In the genomic region with DNA sequence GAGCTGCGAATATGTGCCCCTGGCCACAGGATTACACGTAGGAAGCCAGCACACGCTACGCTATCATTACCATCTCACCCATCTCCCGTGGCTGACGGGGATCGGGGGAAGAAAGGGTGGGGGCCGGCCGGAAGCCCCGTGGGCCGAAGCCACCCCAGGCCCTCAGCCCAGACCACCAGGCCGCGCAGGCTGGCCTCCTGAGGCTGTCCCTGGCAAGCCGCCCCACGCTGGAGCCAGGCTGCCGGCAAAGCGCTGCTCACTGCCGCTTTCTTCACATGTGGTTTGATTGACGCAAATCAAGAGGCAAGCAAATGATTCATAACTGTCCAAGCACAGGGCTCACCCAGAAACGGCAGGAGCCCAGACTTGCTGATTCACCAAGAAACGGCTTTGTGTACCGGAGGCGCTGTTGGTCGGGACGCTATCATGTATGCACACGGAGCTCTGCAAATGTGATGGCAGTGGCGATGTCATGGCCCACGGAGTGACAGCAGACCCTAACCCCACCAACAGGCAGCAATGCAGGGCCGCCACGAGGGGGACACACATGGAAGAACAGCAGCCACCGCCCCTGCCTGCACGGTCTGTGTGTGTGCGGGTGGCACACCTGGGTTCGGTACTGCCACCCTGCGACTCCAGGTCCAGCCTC, we compare ENCODE assay signal across 8 cellular contexts.
DNase-seq lines count a peak whose midpoint lies in the region; ATAC-seq, FAIRE-seq and TF ChIP-seq lines count a peak whose summit lies in the region.

No MANE protein-coding gene starts in this region.

- TF ChIP-seq CTCF in A549 (IDR thresholded peaks at IDR 0.05) (0 out of 3 replicates have a peak, but pooled peaks have one; percentile 15), PC-3 (conservative IDR thresholded peaks at IDR 0.05; ENCODE audit: low read depth, low read length) (no peak; the same call in 1 of the 2 replicates), fibroblast of pulmonary artery (IDR thresholded peaks at IDR 0.05; ENCODE audit: low read length, missing control alignments) (peak; percentile 2), osteocyte (IDR thresholded peaks at IDR 0.05) (no peak), thoracic aorta (IDR thresholded peaks at IDR 0.05) (no peak), WTC11 (IDR thresholded peaks at IDR 0.05) (no peak)

- H3K27ac Mint-ChIP-seq in activated T-helper 2 cell treated with anti-CD3 and anti-CD28 coated beads, Interferon-gamma antibody, Interleukin-2, Interleukin-4, amounts not matched to agents 10 μg/mL and 5 μg/mL and 100 μg/mL, durations not matched to agents 14 hours and 24 hours and 36 hours = peak overlapping the region; percentile 86
- H3K27ac Mint-ChIP-seq in osteocyte (ENCODE audit: unreplicated experiment) (peak overlapping the region; percentile 85), WTC11 (no peak overlapping the region; the same call in 1 of the 2 replicates)

- no peaks in the 10 kb centered on the region for H3F3A ChIP-seq in PC-3 (ENCODE audit: low read length, unreplicated experiment)

- no peaks in the 10 kb centered on the region for H3K9me2 ChIP-seq in PC-3 (replicated peaks; ENCODE audit: low read length)

- CTCF ChIA-PET in A549 (lab: Yijun Ruan, JAX) (interaction anchor here (0.6 to 1.7 kb wide), 7 partner anchors 8 to 409 kb away, joined by 3 to 8 read pairs (median 3); no protein-coding TSS in a partner anchor), PC-3 (lab: Charles Lee) (no interaction called here), WTC11 (lab: Charles Lee) (interaction anchor here (1.1 to 1.6 kb wide), 2 partner anchors 16 to 131 kb away, joined by 5 read pairs; no protein-coding TSS in a partner anchor)

- H3K4me1 Mint-ChIP-seq in activated T-helper 2 cell treated with anti-CD3 and anti-CD28 coated beads, Interferon-gamma antibody, Interleukin-2, Interleukin-4, amounts not matched to agents 10 μg/mL and 5 μg/mL and 100 μg/mL, durations not matched to agents 14 hours and 24 hours and 36 hours (ENCODE audit: low read depth) = peaks cover 69% of the 10 kb centered on the region
- peaks cover 22% of the 10 kb centered on the region for H3K4me1 Mint-ChIP-seq in osteocyte (ENCODE audit: unreplicated experiment)
- peaks cover 45% of the 10 kb centered on the region for H3K4me1 Mint-ChIP-seq in WTC11

- no peaks in the 10 kb centered on the region for H3K9me3 ChIP-seq in A549
- H3K9me3 ChIP-seq in PC-3 (ENCODE audit: low read length) = no peaks in the 10 kb centered on the region
- no peaks in the 10 kb centered on the region for H3K9me3 ChIP-seq in thoracic aorta

- H3K4me3 Mint-ChIP-seq in activated T-helper 2 cell treated with anti-CD3 and anti-CD28 coated beads, Interferon-gamma antibody, Interleukin-2, Interleukin-4, amounts not matched to agents 10 μg/mL and 5 μg/mL and 100 μg/mL, durations not matched to agents 14 hours and 24 hours and 36 hours (ENCODE audit: low read depth) = peak overlapping the region; percentile 58
- no peak overlapping the region for H3K4me3 Mint-ChIP-seq in osteocyte (ENCODE audit: unreplicated experiment)
- H3K4me3 Mint-ChIP-seq in WTC11 = no peak overlapping the region

- no peaks in the 10 kb centered on the region for H3K9me3 Mint-ChIP-seq in activated T-helper 2 cell treated with anti-CD3 and anti-CD28 coated beads, Interferon-gamma antibody, Interleukin-2, Interleukin-4, amounts not matched to agents 10 μg/mL and 5 μg/mL and 100 μg/mL, durations not matched to agents 14 hours and 24 hours and 36 hours
- H3K9me3 Mint-ChIP-seq in osteocyte (ENCODE audit: unreplicated experiment) = no peaks in the 10 kb centered on the region
- no peaks in the 10 kb centered on the region for H3K9me3 Mint-ChIP-seq in WTC11

- H3K4me1 ChIP-seq in A549 (peaks cover 78% of the 10 kb centered on the region), PC-3 (ENCODE audit: insufficient read depth, low read length) (peaks cover 36% of the 10 kb centered on the region), thoracic aorta (ENCODE audit: control insufficient read depth in 1 of 2, low read depth in 2 of 2) (peaks cover 21 to 48% of the 10 kb centered on the region in 2 donors)

- peak; percentile 83 to 89 for ATAC-seq in A549
- peak; percentile 73 for ATAC-seq in GM21529 (IDR thresholded peaks at IDR 0.05; ENCODE audit: unreplicated experiment)
- peak; percentile 89 for ATAC-seq in PC-3
- peak; percentile 81 for ATAC-seq in thoracic aorta (ENCODE audit: insufficient number of reproducible peaks, low FRiP score, low read depth)
- no peak for ATAC-seq in WTC11

- H3K36me3 ChIP-seq in PC-3 (ENCODE audit: low read depth, low read length) (no peaks in the 10 kb centered on the region), thoracic aorta (no peaks in the 10 kb centered on the region)

- no peaks in the 10 kb centered on the region for H3K27me3 ChIP-seq in PC-3 (ENCODE audit: low read length)
- no peaks in the 10 kb centered on the region for H3K27me3 ChIP-seq in thoracic aorta (replicated peaks; ENCODE audit: insufficient read depth)

- WGBS in A549 (ENCODE audit: missing lambda C conversion rate) = under 1% methylated on average over 24 of the region's 35 CpGs

- TF ChIP-seq POLR2A in A549 (IDR thresholded peaks at IDR 0.05; ENCODE audit: low read length) = peak; percentile 25; the same call in 1 of the 2 replicates

- POLR2A ChIA-PET in A549 (lab: Yijun Ruan, JAX) (interaction anchor here (0.8 to 1.5 kb wide), 3 partner anchors 9 to 126 kb away, joined by 3 to 10 read pairs (median 4); a partner anchor contains a TSS), PC-3 (lab: Charles Lee; ENCODE audit: unreplicated experiment) (interaction anchor here (0.5 kb wide), 1 partner anchor 27 kb away, joined by 5 read pairs; no protein-coding TSS in a partner anchor), WTC11 (lab: Charles Lee) (interaction anchor here (1.2 kb wide), 1 partner anchor 126 kb away, joined by 4 read pairs; a partner anchor contains a TSS)

- peaks cover 65% of the 10 kb centered on the region for H3K79me2 ChIP-seq in PC-3 (ENCODE audit: low read length)

- BruUV-seq in PC-3 (replicated peaks; lab: Mats Ljungman, UMichigan) = no TSS peak

- TF ChIP-seq RAD21 in A549 (conservative IDR thresholded peaks at IDR 0.05 in 1 of 2, IDR thresholded peaks at IDR 0.05 in 1 of 2) = peak in 1 of 2 experiments; percentile 43; a peak in 1 of 5 replicates

- H3K27me3 Mint-ChIP-seq in activated T-helper 2 cell treated with anti-CD3 and anti-CD28 coated beads, Interferon-gamma antibody, Interleukin-2, Interleukin-4, amounts not matched to agents 10 μg/mL and 5 μg/mL and 100 μg/mL, durations not matched to agents 14 hours and 24 hours and 36 hours (ENCODE audit: low read depth) = peaks cover 2% of the 10 kb centered on the region
- no peaks in the 10 kb centered on the region for H3K27me3 Mint-ChIP-seq in osteocyte (ENCODE audit: unreplicated experiment)
- H3K27me3 Mint-ChIP-seq in WTC11 (ENCODE audit: low read depth) = no peaks in the 10 kb centered on the region

- peak; percentile 69 to 87; a peak in 4 of 5 replicates for TF ChIP-seq EP300 in A549 (IDR thresholded peaks at IDR 0.05)

- no peaks in the 10 kb centered on the region for H4K20me1 ChIP-seq in PC-3 (ENCODE audit: low read length)

- peak overlapping the region; percentile 65 for H3K9ac ChIP-seq in PC-3 (ENCODE audit: low read length)

- H2AFZ ChIP-seq in PC-3 (ENCODE audit: low read length) = peak overlapping the region; percentile 31

- H3K36me3 Mint-ChIP-seq in activated T-helper 2 cell treated with anti-CD3 and anti-CD28 coated beads, Interferon-gamma antibody, Interleukin-2, Interleukin-4, amounts not matched to agents 10 μg/mL and 5 μg/mL and 100 μg/mL, durations not matched to agents 14 hours and 24 hours and 36 hours (ENCODE audit: low read depth) = peaks cover 16% of the 10 kb centered on the region
- H3K36me3 Mint-ChIP-seq in osteocyte (ENCODE audit: unreplicated experiment) (no peaks in the 10 kb centered on the region), WTC11 (no peaks in the 10 kb centered on the region)

- peak overlapping the region; percentile 91 for H3K4me2 ChIP-seq in A549
- peak overlapping the region; percentile 79 for H3K4me2 ChIP-seq in PC-3 (ENCODE audit: low read length)

- FAIRE-seq in A549 (lab: Jason Lieb, UNC) = no peak

- H3K4me3 ChIP-seq in A549 = peak overlapping the region; percentile 42; the same call in 2 of the 3 replicates
- peak overlapping the region; percentile 39; the same call in 1 of the 2 replicates for H3K4me3 ChIP-seq in PC-3 (ENCODE audit: low read length)
- no peak overlapping the region for H3K4me3 ChIP-seq in fibroblast of pulmonary artery (replicated peaks; ENCODE audit: low read depth, low read length)
- peak overlapping the region; percentile 61 for H3K4me3 ChIP-seq in thoracic aorta

- DNase-seq in A549 (ENCODE audit: low read depth in 1 of 2, low spot score in 1 of 2) (peak; percentile 82 to 97), PC-3 (peak; percentile 87), fibroblast of pulmonary artery (ENCODE audit: low read depth) (peak; percentile 96), osteocyte (ENCODE audit: extremely low spot score, unreplicated experiment) (no peak), thoracic aorta (ENCODE audit: low spot score) (peak; percentile 64), WTC11 (ENCODE audit: low spot score) (no peak)
- peak; percentile 81 for DNase-seq in activated T-helper 2 cell treated with anti-CD3 and anti-CD28 coated beads, Interferon-gamma antibody, Interleukin-2, Interleukin-4, amounts not matched to agents 10 μg/mL and 5 μg/mL and 100 μg/mL, durations not matched to agents 14 hours and 24 hours and 36 hours (ENCODE audit: low spot score)

- intact Hi-C loops in PC-3 (cut with micrococcal nuclease) = no loop called here
- intact Hi-C loops in activated T-helper 2 cell treated with anti-CD3 and anti-CD28 coated beads, Interferon-gamma antibody, Interleukin-2, Interleukin-4, amounts not matched to agents 10 μg/mL and 5 μg/mL and 100 μg/mL, durations not matched to agents 14 hours and 24 hours and 36 hours (cut with micrococcal nuclease) = loop anchor here (1.0 to 2.0 kb wide), 6 partner anchors 8 to 126 kb away; a partner anchor contains a TSS

- H3K27ac ChIP-seq in A549 = peak overlapping the region; percentile 97 to 99
- H3K27ac ChIP-seq in PC-3 (ENCODE audit: low read length) = peak overlapping the region; percentile 87
- peak overlapping the region; percentile 50 to 51 for H3K27ac ChIP-seq in thoracic aorta

TF ChIP-seq in A549, 52 proteins besides CTCF, POLR2A, EP300 and RAD21 (continues in another document):
- TF ChIP-seq ZFP36 (IDR thresholded peaks at IDR 0.05; ENCODE audit: borderline replicate concordance, partially characterized antibody) = no peak

TF ChIP-seq in WTC11, 78 proteins besides CTCF, POLR2A, EP300 and RAD21 (continues in another document):
- TF ChIP-seq CBFB (CRISPR knock-in tag; IDR thresholded peaks at IDR 0.05; ENCODE audit: low read depth) = no peak
- TF ChIP-seq, protein P1, sequence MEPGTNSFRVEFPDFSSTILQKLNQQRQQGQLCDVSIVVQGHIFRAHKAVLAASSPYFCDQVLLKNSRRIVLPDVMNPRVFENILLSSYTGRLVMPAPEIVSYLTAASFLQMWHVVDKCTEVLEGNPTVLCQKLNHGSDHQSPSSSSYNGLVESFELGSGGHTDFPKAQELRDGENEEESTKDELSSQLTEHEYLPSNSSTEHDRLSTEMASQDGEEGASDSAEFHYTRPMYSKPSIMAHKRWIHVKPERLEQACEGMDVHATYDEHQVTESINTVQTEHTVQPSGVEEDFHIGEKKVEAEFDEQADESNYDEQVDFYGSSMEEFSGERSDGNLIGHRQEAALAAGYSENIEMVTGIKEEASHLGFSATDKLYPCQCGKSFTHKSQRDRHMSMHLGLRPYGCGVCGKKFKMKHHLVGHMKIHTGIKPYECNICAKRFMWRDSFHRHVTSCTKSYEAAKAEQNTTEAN (CRISPR knock-in tag; IDR thresholded peaks at IDR 0.05) = no peak

Comparison
In these comparisons a context has a peak if more than half of its experiments do, and no peak if none do; other contexts are left out.
1. DNase-seq: peak in A549 (2 of 2), PC-3 (single experiment), activated T-helper 2 cell treated with anti-CD3 and anti-CD28 coated beads, Interferon-gamma antibody, Interleukin-2, Interleukin-4, amounts not matched to agents 10 μg/mL and 5 μg/mL and 100 μg/mL, durations not matched to agents 14 hours and 24 hours and 36 hours (single experiment), fibroblast of pulmonary artery (single experiment) and thoracic aorta (single experiment); none in osteocyte (single experiment) and WTC11 (single experiment).
2. CTCF ChIP-seq: peak in A549 (single experiment) and fibroblast of pulmonary artery (single experiment); none in PC-3 (single experiment), osteocyte (single experiment), thoracic aorta (single experiment) and WTC11 (single experiment).
3. Peak in every context shown above with its lines, with median percentiles within 50 percentile points of each other: H3K27ac ChIP-seq.